ENCODE assay signal across 11 cellular contexts in genomic region chr10:109996766-109997171, GRCh38. TPM values are rescaled to one million over a fixed set of nuclear protein-coding genes. Genes with fewer than 3 reads are reported as not detected.
DNase-seq lines count a peak whose midpoint lies in the region; ATAC-seq and TF ChIP-seq lines count a peak whose summit lies in the region.
"Had no signal": no experiment of that assay in that cellular context is flagged by ENCODE, and none has a peak within 500 bp of the region (broad histone marks: within the 10 kb centered on the region; RNA-seq: fewer than 3 reads in every experiment).

No MANE protein-coding gene starts in this region.

- POLR2A ChIA-PET in PC-3 (lab: Charles Lee; ENCODE audit: unreplicated experiment) = no interaction called here

- no peaks in the 10 kb centered on the region for H3K36me3 Mint-ChIP-seq in endothelial cell (ENCODE audit: low read depth, unreplicated experiment)

- H3K9me3 Mint-ChIP-seq in endothelial cell (ENCODE audit: unreplicated experiment) = no peaks in the 10 kb centered on the region

- H3K4me1 Mint-ChIP-seq in endothelial cell (ENCODE audit: unreplicated experiment) = peaks cover 14% of the 10 kb centered on the region

- CTCF ChIA-PET in PC-3 (lab: Charles Lee) = no interaction called here

- peak overlapping the region; percentile 40; the same call in 1 of the 2 replicates for H2AFZ ChIP-seq in PC-3 (ENCODE audit: low read length)

- no peak overlapping the region for H3K27ac Mint-ChIP-seq in endothelial cell (ENCODE audit: unreplicated experiment)

- H3K27me3 Mint-ChIP-seq in endothelial cell (ENCODE audit: unreplicated experiment) = peaks cover 2% of the 10 kb centered on the region

- H3K4me3 ChIP-seq in PC-3 (ENCODE audit: low read length) = no peak overlapping the region
- H3K4me3 ChIP-seq in skeletal muscle satellite cell (ENCODE audit: low read length) = no peak overlapping the region
- H3K4me3 ChIP-seq: skin epidermis had no signal

- no TSS peak for BruUV-seq in PC-3 (replicated peaks; lab: Mats Ljungman, UMichigan)

- TF ChIP-seq CTCF in PC-3 (conservative IDR thresholded peaks at IDR 0.05; ENCODE audit: low read depth, low read length) (no peak), endothelial cell (IDR thresholded peaks at IDR 0.05; ENCODE audit: unreplicated experiment) (no peak)

- H3K27me3 ChIP-seq in PC-3 (ENCODE audit: low read length) (no peaks in the 10 kb centered on the region), skeletal muscle satellite cell (ENCODE audit: control insufficient read depth, insufficient read depth, low read length) (no peaks in the 10 kb centered on the region)

- H4K20me1 ChIP-seq in PC-3 (ENCODE audit: low read length) = no peaks in the 10 kb centered on the region

- no peaks in the 10 kb centered on the region for H3F3A ChIP-seq in PC-3 (ENCODE audit: low read length, unreplicated experiment)

- no peak overlapping the region for H3K9ac ChIP-seq in PC-3 (ENCODE audit: low read length)
- no peak overlapping the region for H3K9ac ChIP-seq in skeletal muscle satellite cell (ENCODE audit: low read depth, low read length)

- H3K4me2 ChIP-seq in PC-3 (ENCODE audit: low read length) (peak overlapping the region; percentile 27; the same call in 1 of the 2 replicates), skeletal muscle satellite cell (ENCODE audit: low read length) (peak overlapping the region; percentile 54)

- H3K9me3 ChIP-seq in PC-3 (ENCODE audit: low read length) (no peaks in the 10 kb centered on the region), skeletal muscle satellite cell (replicated peaks; ENCODE audit: low read length) (no peaks in the 10 kb centered on the region)

- no peak for DNase-seq in PC-3
- no peak for DNase-seq in NOMO-1 (lab: John Stamatoyannopoulos, UW; ENCODE audit: unreplicated experiment in 2 of 2)
- DNase-seq in endothelial cell (ENCODE audit: low spot score) = no peak
- DNase-seq in HCEC 1CT = no peak
- DNase-seq: NK-92 treated with Interleukin-12 subunit alpha and Interleukin-12 subunit beta, amount 100 ng/mL, for 24 hours had no signal

- H3K27ac ChIP-seq in PC-3 (ENCODE audit: low read length) = peak overlapping the region; percentile 19

- peaks cover 9% of the 10 kb centered on the region for H3K4me1 ChIP-seq in PC-3 (ENCODE audit: insufficient read depth, low read length)
- peaks cover 9% of the 10 kb centered on the region for H3K4me1 ChIP-seq in skeletal muscle satellite cell (ENCODE audit: control insufficient read depth, insufficient read depth, low read length)

- no peak overlapping the region for H3K4me3 Mint-ChIP-seq in endothelial cell (ENCODE audit: unreplicated experiment)

- ATAC-seq in GM19043 (IDR thresholded peaks at IDR 0.05; ENCODE audit: low read depth, unreplicated experiment) = peak; percentile 34
- peak; percentile 30 for ATAC-seq in HG02759 (IDR thresholded peaks at IDR 0.05; ENCODE audit: unreplicated experiment)
- no peak for ATAC-seq in PC-3
- ATAC-seq in GM21360 (IDR thresholded peaks at IDR 0.05; ENCODE audit: unreplicated experiment) = no peak
- ATAC-seq: HCT116 had no signal

- H3K9me2 ChIP-seq in PC-3 (replicated peaks; ENCODE audit: low read length) = no peaks in the 10 kb centered on the region

- intact Hi-C loops in PC-3 (cut with micrococcal nuclease) = no loop called here

- H3K79me2 ChIP-seq in PC-3 (ENCODE audit: low read length) = no peaks in the 10 kb centered on the region

- H3K36me3 ChIP-seq in PC-3 (ENCODE audit: low read depth, low read length) = no peaks in the 10 kb centered on the region
- no peaks in the 10 kb centered on the region for H3K36me3 ChIP-seq in skeletal muscle satellite cell (ENCODE audit: insufficient read depth, low read length)

RNA-seq across cellular contexts. Expression of gene ADD3, which starts 11.0 kb away (rescaled TPM):
- total RNA-seq in PC-3 (2014; rRNA removed) (25.7 and 30.3 TPM in 2 replicates), endothelial cell (ENCODE audit: unreplicated experiment) (125 TPM)
- 195 and 297 TPM in 2 replicates for total RNA-seq in skeletal muscle satellite cell (2012; rRNA removed)

Comparison
In these comparisons a context has a peak if more than half of its experiments do, and no peak if none do; other contexts are left out.
1. ATAC-seq: peak in GM19043 (single experiment) and HG02759 (single experiment); none in PC-3 (single experiment) and GM21360 (single experiment).